9 cellular contexts compared by ENCODE assay signal in the genomic region with DNA sequence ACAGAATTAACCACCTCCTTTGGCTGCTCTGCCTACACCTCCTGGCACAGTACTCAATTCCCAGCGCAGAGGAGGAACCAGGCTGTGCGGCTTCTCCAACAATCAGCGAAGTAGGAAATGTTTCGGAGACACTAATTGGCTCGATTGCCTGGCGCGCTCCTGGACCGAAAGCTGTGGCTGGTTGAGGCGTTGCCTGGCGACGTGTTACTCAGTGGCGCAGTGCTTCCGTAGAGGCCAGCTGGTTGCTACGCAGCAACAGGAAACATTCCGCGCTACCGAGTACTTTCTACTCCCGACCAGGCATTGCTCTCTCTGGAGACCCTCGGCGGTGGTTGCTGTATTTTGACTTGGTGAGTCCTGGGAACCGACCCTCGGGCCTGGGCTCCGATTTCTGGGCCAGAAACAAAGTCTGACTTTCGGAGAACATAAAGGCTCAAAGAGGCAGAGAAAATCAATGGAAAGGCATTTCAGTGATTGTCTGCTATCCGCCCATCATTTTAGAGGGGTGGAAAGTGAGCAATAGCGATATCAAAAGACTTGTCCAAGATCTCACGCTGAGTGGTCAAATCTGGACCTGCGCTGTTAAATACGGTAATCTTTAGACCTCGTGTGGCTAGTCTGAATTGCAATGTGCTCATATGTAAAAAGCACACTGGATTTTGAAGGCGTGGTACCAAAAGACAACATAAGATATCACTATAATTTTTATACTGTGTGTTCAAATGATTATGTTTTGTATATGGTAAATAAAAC. TPM values are rescaled to one million over a fixed set of nuclear protein-coding genes. Genes with fewer than 3 reads are reported as not detected.
DNase-seq lines count a peak whose midpoint lies in the region; ATAC-seq and TF ChIP-seq lines count a peak whose summit lies in the region.
"Had no signal": no experiment of that assay in that cellular context is flagged by ENCODE, and none has a peak within 500 bp of the region (broad histone marks: within the 10 kb centered on the region; RNA-seq: fewer than 3 reads in every experiment).

A gene with protein sequence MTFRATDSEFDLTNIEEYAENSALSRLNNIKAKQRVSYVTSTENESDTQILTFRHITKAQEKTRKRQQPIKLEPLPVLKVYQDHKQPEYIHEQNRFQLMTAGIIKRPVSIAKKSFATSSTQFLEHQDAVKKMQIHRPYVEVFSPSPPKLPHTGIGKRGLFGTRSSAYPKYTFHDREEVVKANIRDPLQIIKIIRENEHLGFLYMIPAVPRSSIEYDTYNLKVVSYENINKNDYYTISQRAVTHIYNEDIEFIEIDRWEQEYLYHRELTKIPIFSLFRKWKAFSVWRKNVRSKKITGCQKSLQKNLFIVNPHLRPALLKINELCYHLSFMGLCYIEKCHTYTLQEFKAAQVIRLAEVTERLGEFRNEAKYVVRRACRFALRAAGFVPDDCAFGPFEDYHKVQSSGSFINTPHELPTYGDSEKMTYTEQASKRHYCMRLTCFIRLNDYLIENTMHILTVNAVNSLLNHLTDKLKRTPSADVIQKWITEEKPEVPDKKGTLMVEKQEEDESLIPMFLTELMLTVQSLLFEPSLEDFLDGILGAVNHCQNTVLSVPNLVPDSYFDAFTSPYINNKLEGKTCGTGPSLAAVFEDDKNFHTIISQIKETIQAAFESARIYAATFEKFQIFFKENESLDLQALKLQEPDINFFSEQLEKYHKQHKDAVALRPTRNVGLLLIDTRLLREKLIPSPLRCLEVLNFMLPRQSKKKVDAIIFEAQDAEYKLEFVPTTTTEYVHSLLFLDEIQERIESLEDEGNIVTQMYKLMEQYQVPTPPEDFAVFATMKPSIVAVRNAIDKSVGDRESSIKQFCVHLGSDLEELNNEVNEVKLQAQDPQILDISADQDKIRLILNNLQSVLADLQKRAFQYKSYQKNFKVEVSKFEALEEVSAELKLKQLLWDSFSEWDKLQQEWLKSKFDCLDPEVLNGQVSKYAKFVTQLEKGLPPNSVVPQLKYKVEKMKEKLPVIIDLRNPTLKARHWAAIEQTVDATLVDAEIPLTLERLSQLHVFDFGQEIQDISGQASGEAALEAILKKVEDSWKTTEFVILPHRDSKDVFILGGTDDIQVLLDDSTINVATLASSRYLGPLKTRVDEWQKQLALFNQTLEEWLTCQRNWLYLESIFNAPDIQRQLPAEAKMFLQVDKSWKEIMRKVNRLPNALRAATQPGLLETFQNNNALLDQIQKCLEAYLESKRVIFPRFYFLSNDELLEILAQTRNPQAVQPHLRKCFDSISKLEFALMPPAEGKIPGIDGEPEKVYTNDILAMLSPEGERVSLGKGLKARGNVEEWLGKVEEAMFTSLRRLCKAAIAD (N-terminal part only) (plus strand): TSS at position 265 of the 753 bp plus-strand sequence. CDS start 1,329 bp downstream, outside the sequence.

- H3K27ac ChIP-seq in coronary artery = peak within 1 kb of the TSS in 1 of 2 donors; percentile 40

- H3K9me3 Mint-ChIP-seq in activated CD4-positive, alpha-beta T cell treated with anti-CD3 and anti-CD28 coated beads, Interleukin-2, amount 10 ng/mL, durations not matched to agents 7 days and 5 days = peaks cover 14% of the 10 kb centered on the region

- H3K36me3 Mint-ChIP-seq in activated CD4-positive, alpha-beta T cell treated with anti-CD3 and anti-CD28 coated beads, Interleukin-2, amount 10 ng/mL, durations not matched to agents 7 days and 5 days (ENCODE audit: low read depth) = peaks cover 2% of the 10 kb centered on the region

- CTCF ChIA-PET in activated CD4-positive, alpha-beta T cell treated with anti-CD3 and anti-CD28 coated beads, Interleukin-2, amount 10 ng/mL, durations not matched to agents 7 days and 5 days (lab: Charles Lee) = interaction anchor here (0.8 to 1.1 kb wide), 3 partner anchors 8 to 409 kb away, joined by 3 to 4 read pairs (median 4); no protein-coding TSS in a partner anchor

- POLR2A ChIA-PET in activated CD4-positive, alpha-beta T cell treated with anti-CD3 and anti-CD28 coated beads, Interleukin-2, amount 10 ng/mL, durations not matched to agents 7 days and 5 days (lab: Charles Lee) = no interaction called here

- H3K4me1 Mint-ChIP-seq in activated CD4-positive, alpha-beta T cell treated with anti-CD3 and anti-CD28 coated beads, Interleukin-2, amount 10 ng/mL, durations not matched to agents 7 days and 5 days = peaks cover 27% of the 10 kb centered on the region

- DNase-seq in 8988T = peak; percentile 37
- DNase-seq in NCI-H2227 (lab: John Stamatoyannopoulos, UW; ENCODE audit: unreplicated experiment) = peak; percentile 98
- peak; percentile 94 for DNase-seq in activated CD4-positive, alpha-beta T cell treated with anti-CD3 and anti-CD28 coated beads, Interleukin-2, amount 10 ng/mL, durations not matched to agents 7 days and 5 days
- DNase-seq in coronary artery (ENCODE audit: low spot score) = peak; percentile 95
- peak; percentile 98 for DNase-seq in kidney glomerular epithelial cell (lab: John Stamatoyannopoulos, UW)
- DNase-seq in stimulated activated CD4-positive, alpha-beta T cell treated with anti-CD3 and anti-CD28 coated beads, Interleukin-15, amount 100 ng/mL, for 24 hours = peak; percentile 89
- DNase-seq: DND-41 had no signal

- peak within 1 kb of the TSS; percentile 69 for H3K4me3 ChIP-seq in coronary artery

- ATAC-seq in GM18867 (IDR thresholded peaks at IDR 0.05; ENCODE audit: unreplicated experiment) = peak; percentile 99
- peak; percentile 99 for ATAC-seq in HG03097 (IDR thresholded peaks at IDR 0.05; ENCODE audit: low FRiP score, unreplicated experiment)

- H3K27ac Mint-ChIP-seq in activated CD4-positive, alpha-beta T cell treated with anti-CD3 and anti-CD28 coated beads, Interleukin-2, amount 10 ng/mL, durations not matched to agents 7 days and 5 days = peak within 1 kb of the TSS; percentile 79

- no peak for TF ChIP-seq CTCF in coronary artery (IDR thresholded peaks at IDR 0.05)

- H3K27me3 Mint-ChIP-seq in activated CD4-positive, alpha-beta T cell treated with anti-CD3 and anti-CD28 coated beads, Interleukin-2, amount 10 ng/mL, durations not matched to agents 7 days and 5 days = peaks cover 17% of the 10 kb centered on the region

- peak within 1 kb of the TSS; percentile 79 for H3K4me3 Mint-ChIP-seq in activated CD4-positive, alpha-beta T cell treated with anti-CD3 and anti-CD28 coated beads, Interleukin-2, amount 10 ng/mL, durations not matched to agents 7 days and 5 days

RNA-seq across cellular contexts. Expression of the gene that starts here (rescaled TPM):
- total RNA-seq in activated CD4-positive, alpha-beta T cell treated with anti-CD3 and anti-CD28 coated beads, Interleukin-2, amount 10 ng/mL, durations not matched to agents 7 days and 5 days = under 1 TPM; 0.60 to 1.00 TPM

Comparison
In these comparisons a context has a peak if more than half of its experiments do, and no peak if none do; other contexts are left out.
1. Peak in DNase-seq in activated CD4-positive, alpha-beta T cell treated with anti-CD3 and anti-CD28 coated beads, Interleukin-2, amount 10 ng/mL, durations not matched to agents 7 days and 5 days; RNA of the gene not detected or under 1 TPM.
2. DNase-seq: peak in every context shown above with its lines; median percentile 98 in NCI-H2227; 98 in kidney glomerular epithelial cell; 95 in coronary artery; 94 in activated CD4-positive, alpha-beta T cell treated with anti-CD3 and anti-CD28 coated beads, Interleukin-2, amount 10 ng/mL, durations not matched to agents 7 days and 5 days; 89 in stimulated activated CD4-positive, alpha-beta T cell treated with anti-CD3 and anti-CD28 coated beads, Interleukin-15, amount 100 ng/mL, for 24 hours; 37 in 8988T.